Comparison of ENCODE assay signal across 8 cellular contexts in the genomic region with DNA sequence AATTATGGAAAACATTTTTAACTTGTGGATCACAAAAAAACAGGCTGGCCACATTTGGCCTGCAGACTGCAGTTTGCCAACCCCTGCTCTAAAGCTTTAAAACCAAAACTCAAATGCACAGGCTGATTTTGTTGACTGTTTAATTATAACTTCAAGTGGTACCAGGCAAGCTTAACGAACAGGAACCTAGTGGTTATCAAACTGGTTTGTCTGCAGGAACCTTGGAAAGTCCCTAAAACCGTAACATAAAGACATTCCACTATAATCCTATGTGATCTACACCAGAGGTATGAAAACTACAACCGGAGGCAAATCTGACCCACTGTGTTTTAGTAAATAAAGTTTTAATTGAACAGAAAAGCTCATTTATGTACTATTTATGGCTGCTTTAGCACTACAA. TPM values are rescaled to one million over a fixed set of nuclear protein-coding genes. Genes with fewer than 3 reads are reported as not detected.
DNase-seq lines count a peak whose midpoint lies in the region; ATAC-seq and TF ChIP-seq lines count a peak whose summit lies in the region.

No MANE protein-coding gene starts in this region.

- H3K27ac ChIP-seq in SJSA1: peak overlapping the region; percentile 24; the same call in 1 of the 2 replicates
- H3K27ac ChIP-seq in osteoblast (ENCODE audit: low read depth, low read length): no peak overlapping the region

- no peaks in the 10 kb centered on the region for H3K27me3 ChIP-seq in SJSA1 (replicated peaks)
- H3K27me3 ChIP-seq in osteoblast (ENCODE audit: insufficient read depth, low read length): no peaks in the 10 kb centered on the region

- no peaks in the 10 kb centered on the region for H3K27me3 Mint-ChIP-seq in glutamatergic neuron (ENCODE audit: unreplicated experiment)

- ATAC-seq in HG02763 (IDR thresholded peaks at IDR 0.05; ENCODE audit: unreplicated experiment) (peak; percentile 59), HG02970 (IDR thresholded peaks at IDR 0.05; ENCODE audit: low FRiP score, unreplicated experiment) (no peak)

- no peak overlapping the region for H3K4me2 ChIP-seq in osteoblast (ENCODE audit: insufficient read depth, low read length)

- H3K4me3 ChIP-seq in SJSA1 (no peak overlapping the region), osteoblast (ENCODE audit: insufficient read depth, low read length) (no peak overlapping the region)

- H3K4me1 ChIP-seq in SJSA1 (replicated peaks): peaks cover 20% of the 10 kb centered on the region
- H3K4me1 ChIP-seq in osteoblast (ENCODE audit: insufficient read depth, low read length): peaks cover 27% of the 10 kb centered on the region

- peaks cover 17% of the 10 kb centered on the region for H3K4me1 Mint-ChIP-seq in glutamatergic neuron (ENCODE audit: low read depth, unreplicated experiment)

- TF ChIP-seq CTCF in osteoblast (IDR thresholded peaks at IDR 0.05; ENCODE audit: extremely low read depth, low read depth, low read length): no peak
- TF ChIP-seq CTCF in glutamatergic neuron (IDR thresholded peaks at IDR 0.05; ENCODE audit: partially characterized antibody, unreplicated experiment): no peak

- H4K20me1 ChIP-seq in osteoblast (ENCODE audit: insufficient read depth, low read length): peaks cover 65% of the 10 kb centered on the region

- H3K4me3 Mint-ChIP-seq in glutamatergic neuron (ENCODE audit: unreplicated experiment): no peak overlapping the region

- H3K9me3 Mint-ChIP-seq in glutamatergic neuron (ENCODE audit: unreplicated experiment): no peaks in the 10 kb centered on the region

- H2AFZ ChIP-seq in osteoblast (ENCODE audit: low read length): no peak overlapping the region

- H3K36me3 ChIP-seq in SJSA1 (peaks cover 6% of the 10 kb centered on the region), osteoblast (ENCODE audit: insufficient read depth, low read length) (peaks cover 4% of the 10 kb centered on the region)

- peaks cover 99% of the 10 kb centered on the region for H3K79me2 ChIP-seq in osteoblast (ENCODE audit: insufficient read depth, low read length)

- DNase-seq in NCI-H1417 (lab: John Stamatoyannopoulos, UW) (peak in 2 of 3 experiments; percentile 17 to 51), NCI-H1417 treated with DMSO at 0.1 percent for 48 hours (lab: John Stamatoyannopoulos, UW) (no peak), SJSA1 (ENCODE audit: low read depth in 1 of 2, low spot score in 2 of 2) (no peak), osteoblast (ENCODE audit: insufficient read length, low spot score, missing footprints) (peak; percentile 41), HCEC 1CT (no peak), glutamatergic neuron (no peak)

- no peak overlapping the region for H3K27ac Mint-ChIP-seq in glutamatergic neuron (ENCODE audit: unreplicated experiment)

- H3K9me3 ChIP-seq in SJSA1 (replicated peaks) (no peaks in the 10 kb centered on the region), osteoblast (ENCODE audit: low read depth, low read length) (no peaks in the 10 kb centered on the region)

- no peaks in the 10 kb centered on the region for H3K36me3 Mint-ChIP-seq in glutamatergic neuron (ENCODE audit: unreplicated experiment)

RNA-seq across cellular contexts. Expression of gene TBL1XR1, which starts 52.4 kb away (rescaled TPM):
- total RNA-seq in SJSA1 (2014; rRNA removed; shearing (Covaris generic)): 82.9 and 83.9 TPM in 2 replicates
- total RNA-seq in osteoblast (278 and 297 TPM in 2 replicates), glutamatergic neuron (ENCODE audit: unreplicated experiment) (101 TPM)

Comparison
In these comparisons a context has a peak if more than half of its experiments do, and no peak if none do; other contexts are left out.
1. DNase-seq: peak in NCI-H1417 (2 of 3) and osteoblast (single experiment); none in NCI-H1417 treated with DMSO at 0.1 percent for 48 hours (single experiment), SJSA1 (0 of 2), HCEC 1CT (single experiment) and glutamatergic neuron (single experiment).